Comparison of ENCODE assay signal across 19 cellular contexts in the genomic region with DNA sequence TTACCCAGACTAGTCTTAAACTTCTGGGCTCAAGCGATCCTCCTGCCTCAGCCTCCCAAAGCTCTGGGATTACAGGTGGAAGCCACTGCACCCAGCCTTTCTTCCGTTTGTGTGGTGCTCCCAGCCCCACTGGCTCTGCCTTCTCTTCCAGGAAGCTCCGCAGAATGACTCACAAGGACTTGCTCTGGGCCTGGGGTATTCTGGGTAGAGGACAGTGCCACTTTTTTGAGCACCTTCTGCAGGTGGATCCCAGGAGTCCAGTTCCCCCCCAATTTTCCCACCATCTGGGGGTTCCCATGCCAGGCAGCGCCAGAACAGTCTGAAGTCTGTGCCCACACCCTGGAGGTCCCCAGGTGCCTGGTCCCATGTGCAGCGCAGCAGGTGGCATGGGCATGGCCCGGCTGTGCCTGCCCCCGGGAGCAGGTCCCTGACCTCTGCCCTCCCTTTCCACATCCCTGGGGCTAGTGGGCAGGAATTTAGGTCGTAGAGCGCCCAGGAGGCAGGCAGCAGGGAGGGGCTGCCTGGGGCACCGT. TPM values are rescaled to one million over a fixed set of nuclear protein-coding genes. Genes with fewer than 3 reads are reported as not detected.
DNase-seq lines count a peak whose midpoint lies in the region; ATAC-seq and TF ChIP-seq lines count a peak whose summit lies in the region.
"Had no signal": no experiment of that assay in that cellular context is flagged by ENCODE, and none has a peak within 500 bp of the region (broad histone marks: within the 10 kb centered on the region; RNA-seq: fewer than 3 reads in every experiment).

No MANE protein-coding gene starts in this region.

- peak overlapping the region; percentile 18 for H3K4me3 ChIP-seq in Caco-2 (ENCODE audit: low read depth, low read length)
- no peak overlapping the region for H3K4me3 ChIP-seq in dorsolateral prefrontal cortex
- no peak overlapping the region for H3K4me3 ChIP-seq in esophagus muscularis mucosa
- no peak overlapping the region for H3K4me3 ChIP-seq in CD8-positive, alpha-beta T cell (ENCODE audit: low read depth, low read length)
- H3K4me3 ChIP-seq: GM12878, vagina had no signal

- H3K27ac Mint-ChIP-seq in Caco-2 (ENCODE audit: unreplicated experiment): peak overlapping the region; percentile 88
- peak overlapping the region in 1 of 2 donors; percentile 83 for H3K27ac Mint-ChIP-seq in effector memory CD8-positive, alpha-beta T cell
- no peak overlapping the region for H3K27ac Mint-ChIP-seq in nephron
- H3K27ac Mint-ChIP-seq in CD8-positive, alpha-beta T cell: no peak overlapping the region
- H3K27ac Mint-ChIP-seq: activated T-cell treated with anti-CD3 and anti-CD28 coated beads, Interleukin-2, amount 50 U/mL, for 24 hours had no signal

- TF ChIP-seq EP300 in esophagus muscularis mucosa (IDR thresholded peaks at IDR 0.05): no peak

- H3K27ac ChIP-seq in dorsolateral prefrontal cortex (no peak overlapping the region), esophagus muscularis mucosa (replicated peaks in 1 of 4) (no peak overlapping the region)
- H3K27ac ChIP-seq in CD8-positive, alpha-beta T cell (ENCODE audit: low read depth, low read length): no peak overlapping the region
- H3K27ac ChIP-seq: vagina had no signal

- POLR2A ChIA-PET in Caco-2 (lab: Charles Lee): no interaction called here
- POLR2A ChIA-PET in CD8-positive, alpha-beta T cell (lab: Charles Lee): no interaction called here

- H3K27me3 ChIP-seq in Caco-2 (replicated peaks; ENCODE audit: control insufficient read depth, insufficient read depth, low read length): no peaks in the 10 kb centered on the region
- H3K27me3 ChIP-seq in dorsolateral prefrontal cortex: no peaks in the 10 kb centered on the region
- peaks cover 0 to 41% (median 2%) of the 10 kb centered on the region in 4 donors for H3K27me3 ChIP-seq in esophagus muscularis mucosa
- H3K27me3 ChIP-seq in CD8-positive, alpha-beta T cell (ENCODE audit: insufficient read depth, low read length): no peaks in the 10 kb centered on the region
- H3K27me3 ChIP-seq: vagina had no signal

- peak overlapping the region; percentile 89 for H3K4me3 Mint-ChIP-seq in Caco-2 (ENCODE audit: unreplicated experiment)
- H3K4me3 Mint-ChIP-seq in effector memory CD8-positive, alpha-beta T cell: peak overlapping the region; percentile 78 to 80
- H3K4me3 Mint-ChIP-seq in nephron: peak overlapping the region in 2 of 3 experiments; percentile 32 to 80
- no peak overlapping the region for H3K4me3 Mint-ChIP-seq in CD8-positive, alpha-beta T cell

- no peak for ATAC-seq in effector memory CD8-positive, alpha-beta T cell (replicated peaks)
- no peak for ATAC-seq in CD8-positive, alpha-beta T cell
- ATAC-seq: activated CD4-positive, CD25-positive, alpha-beta regulatory T cell treated with anti-CD3 and anti-CD28 coated beads, Interleukin-2, amount 50 U/mL, for 24 hours; GM12878 had no signal

- H3K9me3 ChIP-seq in Caco-2: no peaks in the 10 kb centered on the region
- H3K9me3 ChIP-seq in esophagus muscularis mucosa: no peaks in the 10 kb centered on the region
- H3K9me3 ChIP-seq in CD8-positive, alpha-beta T cell (ENCODE audit: low read length): no peaks in the 10 kb centered on the region
- H3K9me3 ChIP-seq: vagina had no signal

- H3K36me3 Mint-ChIP-seq in Caco-2 (ENCODE audit: insufficient read depth, unreplicated experiment) (peaks cover 14% of the 10 kb centered on the region), nephron (ENCODE audit: low read depth) (no peaks in the 10 kb centered on the region)
- H3K36me3 Mint-ChIP-seq in effector memory CD8-positive, alpha-beta T cell (ENCODE audit: insufficient read depth): peaks cover 9% of the 10 kb centered on the region
- no peaks in the 10 kb centered on the region for H3K36me3 Mint-ChIP-seq in CD8-positive, alpha-beta T cell

- H3K4me1 Mint-ChIP-seq in Caco-2 (ENCODE audit: low read depth, unreplicated experiment) (peaks cover 21% of the 10 kb centered on the region), nephron (peaks cover 5% of the 10 kb centered on the region)
- peaks cover 17 to 18% of the 10 kb centered on the region in 2 donors for H3K4me1 Mint-ChIP-seq in effector memory CD8-positive, alpha-beta T cell (ENCODE audit: low read depth in 2 of 2)
- peaks cover 16% of the 10 kb centered on the region for H3K4me1 Mint-ChIP-seq in CD8-positive, alpha-beta T cell (ENCODE audit: low read depth)

- CTCF ChIA-PET in Caco-2 (lab: Charles Lee): interaction anchor here (0.5 kb wide), 1 partner anchor 96 kb away, joined by 5 read pairs; no protein-coding TSS in a partner anchor
- CTCF ChIA-PET in CD8-positive, alpha-beta T cell (lab: Charles Lee): no interaction called here

- DNase-seq in Caco-2: no peak
- DNase-seq in MV-4-11 (lab: John Stamatoyannopoulos, UW): peak; percentile 48
- DNase-seq in effector memory CD8-positive, alpha-beta T cell: no peak
- DNase-seq in dorsolateral prefrontal cortex: no peak
- no peak for DNase-seq in activated CD4-positive, CD25-positive, alpha-beta regulatory T cell treated with anti-CD3 and anti-CD28 coated beads, Interleukin-2, amount 50 U/mL, for 72 hours
- DNase-seq in esophagus muscularis mucosa (ENCODE audit: extremely low spot score): no peak
- DNase-seq in CD8-positive, alpha-beta T cell: no peak
- DNase-seq: activated T-cell treated with anti-CD3 and anti-CD28 coated beads, Interleukin-2, amount 50 U/mL, for 24 hours; aorta; DND-41; IMR-90; NCI-H1436; NCI-H446 treated with DMSO at 0.1 percent for 48 hours; stimulated activated CD4-positive, alpha-beta T cell treated with anti-CD3 and anti-CD28 coated beads, Interleukin-4, amount 100 ng/mL, for 4 hours; stimulated activated naive CD4-positive, alpha-beta T cell had no signal

- no peaks in the 10 kb centered on the region; the same call in none of the 2 replicates for H3K36me3 ChIP-seq in Caco-2 (ENCODE audit: control insufficient read depth, insufficient read depth, low read length)
- H3K36me3 ChIP-seq in esophagus muscularis mucosa: no peaks in the 10 kb centered on the region
- H3K36me3 ChIP-seq in CD8-positive, alpha-beta T cell (ENCODE audit: insufficient read depth, low read length): no peaks in the 10 kb centered on the region
- H3K36me3 ChIP-seq: vagina had no signal

- WGBS in esophagus muscularis mucosa: 82% methylated on average over 5 of the region's 10 CpGs

- no peak for TF ChIP-seq POLR2A in esophagus muscularis mucosa (IDR thresholded peaks at IDR 0.05; ENCODE audit: low read depth)

- H3K27me3 Mint-ChIP-seq in Caco-2 (ENCODE audit: insufficient read depth, unreplicated experiment) (no peaks in the 10 kb centered on the region), nephron (ENCODE audit: low read depth) (peaks cover 31% of the 10 kb centered on the region)
- H3K27me3 Mint-ChIP-seq in effector memory CD8-positive, alpha-beta T cell: peaks cover 4 to 14% of the 10 kb centered on the region in 2 donors
- H3K27me3 Mint-ChIP-seq in CD8-positive, alpha-beta T cell (ENCODE audit: low read depth): peaks cover 2% of the 10 kb centered on the region

- H3K4me1 ChIP-seq in Caco-2 (peaks cover 50% of the 10 kb centered on the region), esophagus muscularis mucosa (peaks cover 17 to 21% (median 19%) of the 10 kb centered on the region in 4 donors)
- H3K4me1 ChIP-seq in CD8-positive, alpha-beta T cell (ENCODE audit: insufficient read depth, low read length): peaks cover 15% of the 10 kb centered on the region

- no TSS peak for BruUV-seq in Caco-2 (replicated peaks; lab: Mats Ljungman, UMichigan)

- H3K9me3 Mint-ChIP-seq in Caco-2 (ENCODE audit: unreplicated experiment): no peaks in the 10 kb centered on the region
- H3K9me3 Mint-ChIP-seq in effector memory CD8-positive, alpha-beta T cell: no peaks in the 10 kb centered on the region
- no peaks in the 10 kb centered on the region for H3K9me3 Mint-ChIP-seq in nephron
- no peaks in the 10 kb centered on the region for H3K9me3 Mint-ChIP-seq in CD8-positive, alpha-beta T cell
- H3K9me3 Mint-ChIP-seq: activated T-cell treated with anti-CD3 and anti-CD28 coated beads, Interleukin-2, amount 50 U/mL, for 24 hours had no signal

- no peak for TF ChIP-seq CTCF in Caco-2 (IDR thresholded peaks at IDR 0.05; ENCODE audit: insufficient read depth in 1 of 2, low read depth in 1 of 2, low read length in 1 of 2, severe bottlenecking in 1 of 2, unreplicated experiment in 1 of 2)
- no peak for TF ChIP-seq CTCF in nephron (IDR thresholded peaks at IDR 0.05; ENCODE audit: unreplicated experiment in 3 of 3)
- TF ChIP-seq CTCF in dorsolateral prefrontal cortex (IDR thresholded peaks at IDR 0.05 in 54 of 56, conservative IDR thresholded peaks at IDR 0.05 in 2 of 56; ENCODE audit: low read depth in 1 of 56, partially characterized antibody in 56 of 56): no peak
- TF ChIP-seq CTCF in esophagus muscularis mucosa (IDR thresholded peaks at IDR 0.05): no peak
- no peak for TF ChIP-seq CTCF in CD8-positive, alpha-beta T cell (IDR thresholded peaks at IDR 0.05)

- intact Hi-C loops in Caco-2 (cut with micrococcal nuclease; ENCODE audit: unreplicated experiment) (no loop called here), dorsolateral prefrontal cortex (cut with DNase I) (no loop called here), esophagus muscularis mucosa (cut with DNase I) (no loop called here)
- intact Hi-C loops in CD8-positive, alpha-beta T cell (cut with DNase I, micrococcal nuclease): loop anchor here (5.0 to 10.0 kb wide), 4 partner anchors 160 to 695 kb away; a partner anchor contains a TSS

RNA-seq across cellular contexts. Expression of a gene that starts 1.6 kb away (rescaled TPM):
- 50.2 and 61.5 TPM in 2 replicates for total RNA-seq in Caco-2 (2022)
- total RNA-seq in dorsolateral prefrontal cortex: 10 to 100 TPM in 116 of 120 experiments, 1 to 10 TPM in 4; 6.9 to 23.9 (median 14.3) TPM
- 1 to 10 TPM in 1 of 4 donors, under 1 TPM in 2, not detected in 1; 0.23 to 2.3 (median 0.99) TPM for total RNA-seq in esophagus muscularis mucosa
- 1 to 10 TPM; 2.0 to 2.5 TPM for total RNA-seq in CD8-positive, alpha-beta T cell

RNA-seq across cellular contexts. Expression of a gene that starts 2.4 kb away (rescaled TPM):
- 6.4 and 9.8 TPM in 2 replicates for total RNA-seq in Caco-2 (2022)
- total RNA-seq in dorsolateral prefrontal cortex: 10 to 100 TPM in 50 of 120 experiments, 1 to 10 TPM in 70; 4.5 to 20.4 (median 9.5) TPM
- total RNA-seq in esophagus muscularis mucosa: 1 to 10 TPM; 1.9 to 5.4 (median 3.3) TPM
- total RNA-seq in CD8-positive, alpha-beta T cell: 1 to 10 TPM; 5.4 to 6.1 TPM

RNA-seq across cellular contexts. Expression of a gene that starts 13.5 kb away (rescaled TPM):
- total RNA-seq in Caco-2 (2022) (41.9 and 45.4 TPM in 2 replicates), dorsolateral prefrontal cortex (10 to 100 TPM; 28.3 to 63.0 (median 35.2) TPM), esophagus muscularis mucosa (10 to 100 TPM; 21.6 to 43.6 (median 29.8) TPM)
- 10 to 100 TPM; 11.9 to 12.1 TPM for total RNA-seq in CD8-positive, alpha-beta T cell

RNA-seq across cellular contexts. Expression of a gene that starts 20.3 kb away (rescaled TPM):
- total RNA-seq in Caco-2 (2022): 23.9 and 26.2 TPM in 2 replicates
- 10 to 100 TPM in 1 of 120 experiments, 1 to 10 TPM in 96, under 1 TPM in 20, not detected in 3; 0.20 to 12.1 (median 1.8) TPM for total RNA-seq in dorsolateral prefrontal cortex
- total RNA-seq in esophagus muscularis mucosa: 1 to 10 TPM; 3.9 to 5.9 (median 4.7) TPM
- 1 to 10 TPM; 1.9 to 2.8 TPM for total RNA-seq in CD8-positive, alpha-beta T cell

RNA-seq across cellular contexts. Expression of a gene that starts 31.3 kb away (rescaled TPM):
- total RNA-seq in Caco-2 (2022): 0.19 TPM in 1 of 2 replicates, not detected in the other
- total RNA-seq in dorsolateral prefrontal cortex: 10 to 100 TPM in 15 of 120 experiments, 1 to 10 TPM in 105; 1.1 to 17.3 (median 5.5) TPM
- total RNA-seq in esophagus muscularis mucosa: under 1 TPM in 1 of 4 donors, not detected in 3; 0.17 TPM
- not detected for total RNA-seq in CD8-positive, alpha-beta T cell
- total RNA-seq: aorta, IMR-90 had no signal

Comparison
In these comparisons a context has a peak if more than half of its experiments do, and no peak if none do; other contexts are left out.
1. intact Hi-C loops: an anchor here in CD8-positive, alpha-beta T cell (5.0 to 10.0 kb wide); none called in Caco-2, dorsolateral prefrontal cortex and esophagus muscularis mucosa.